24 cellular contexts compared by ENCODE assay signal in genomic region chr3:185405243-185405642, GRCh38.
"Had no signal": no experiment of that assay in that cellular context is flagged by ENCODE, and none has a peak within 500 bp of the region (broad histone marks: within the 10 kb centered on the region; RNA-seq: fewer than 3 reads in every experiment).

No MANE protein-coding gene starts in this region.

- H3K27me3 ChIP-seq: body of pancreas, esophagus muscularis mucosa, foreskin keratinocyte, heart right ventricle, ovary, tibial artery, upper lobe of right lung had no signal

- H3K27ac ChIP-seq: body of pancreas, coronary artery, esophagus muscularis mucosa, foreskin keratinocyte, ovary, skin epidermis, tibial artery, upper lobe of right lung had no signal

- DNase-seq: activated CD4-positive, alpha-beta T cell treated with anti-CD3 and anti-CD28 coated beads for 4 hours; activated CD4-positive, alpha-beta T cell treated with anti-CD3 and anti-CD28 coated beads, Interleukin-2, amount 50 U/mL, for 4 hours; activated naive CD4-positive, alpha-beta T cell; activated T-cell treated with anti-CD3 and anti-CD28 coated beads for 4 hours; activated T-cell treated with anti-CD3 and anti-CD28 coated beads, Interleukin-2, amount 50 U/mL, for 72 hours; aorta; body of pancreas; foreskin keratinocyte; heart right ventricle; left ventricle myocardium superior; mammary epithelial cell; naive B cell; ovary; stimulated activated CD4-positive, alpha-beta T cell treated with anti-CD3 and anti-CD28 coated beads, Interleukin-4, amount 100 ng/mL, for 24 hours; substantia nigra; T-helper 1 cell; tibial artery; upper lobe of right lung had no signal

- ATAC-seq: activated naive CD4-positive, alpha-beta T cell treated with anti-CD3 and anti-CD28 coated beads, Interleukin-2, amount 50 U/mL, for 72 hours; activated T-cell treated with anti-CD3 and anti-CD28 coated beads, Interleukin-2, amount 50 U/mL, for 72 hours; body of pancreas; foreskin keratinocyte; heart right ventricle; left ventricle myocardium superior; sciatic nerve; stimulated activated effector memory CD8-positive, alpha-beta T cell treated with anti-CD3 and anti-CD28 coated beads, Interleukin-12 subunit alpha, Interleukin-12 subunit beta, amount 100 ng/mL, for 72 hours had no signal

- H3K4me3 ChIP-seq: body of pancreas, coronary artery, esophagus muscularis mucosa, heart right ventricle, ovary, skin epidermis, tibial artery, upper lobe of right lung had no signal
